ENCODE assay signal across 10 cellular contexts in genomic region chr19:958967-959685, GRCh38. TPM values are rescaled to one million over a fixed set of nuclear protein-coding genes. Genes with fewer than 3 reads are reported as not detected.
DNase-seq lines count a peak whose midpoint lies in the region; ATAC-seq, FAIRE-seq and TF ChIP-seq lines count a peak whose summit lies in the region.
"Had no signal": no experiment of that assay in that cellular context is flagged by ENCODE, and none has a peak within 500 bp of the region (broad histone marks: within the 10 kb centered on the region; RNA-seq: fewer than 3 reads in every experiment).

No MANE protein-coding gene starts in this region.

- H3K4me1 Mint-ChIP-seq in activated CD4-positive, alpha-beta T cell treated with anti-CD3 and anti-CD28 coated beads for 36 hours: peaks cover 4% of the 10 kb centered on the region
- peaks cover 11% of the 10 kb centered on the region for H3K4me1 Mint-ChIP-seq in activated CD4-positive, alpha-beta memory T cell treated with anti-CD3 and anti-CD28 coated beads, Interleukin-2, amount 10 ng/mL, durations not matched to agents 7 days and 5 days

- H3K4me2 ChIP-seq in keratinocyte (ENCODE audit: control insufficient read depth, extremely low read depth, insufficient read depth, low read depth, low read length): no peak overlapping the region

- peaks cover 4% of the 10 kb centered on the region for H4K20me1 ChIP-seq in keratinocyte (ENCODE audit: control insufficient read depth, extremely low read depth, insufficient read depth, low read length)

- CTCF ChIA-PET in activated CD4-positive, alpha-beta T cell treated with anti-CD3 and anti-CD28 coated beads for 36 hours (lab: Charles Lee): interaction anchor here (0.7 kb wide), 1 partner anchor 61 kb away, joined by 3 read pairs; no protein-coding TSS in a partner anchor
- CTCF ChIA-PET in activated CD4-positive, alpha-beta memory T cell treated with anti-CD3 and anti-CD28 coated beads, Interleukin-2, amount 10 ng/mL, durations not matched to agents 7 days and 5 days (lab: Charles Lee): no interaction called here

- H3K9me3 ChIP-seq in keratinocyte (ENCODE audit: control insufficient read depth, low read depth, low read length): no peaks in the 10 kb centered on the region

- no peak overlapping the region for H3K27ac ChIP-seq in keratinocyte (ENCODE audit: control insufficient read depth, insufficient read depth, low read length)

- intact Hi-C loops in activated CD4-positive, alpha-beta T cell treated with anti-CD3 and anti-CD28 coated beads for 36 hours (cut with DNase I, micrococcal nuclease): no loop called here

- no peaks in the 10 kb centered on the region for H3K9me1 ChIP-seq in keratinocyte (ENCODE audit: control insufficient read depth, extremely low read depth, insufficient read depth, low read length)

- H3K9ac ChIP-seq in keratinocyte (ENCODE audit: control insufficient read depth, extremely low read depth, insufficient read depth, low read length): no peak overlapping the region

- H3K79me2 ChIP-seq in keratinocyte (ENCODE audit: control insufficient read depth, insufficient read depth, low read length): no peaks in the 10 kb centered on the region

- peak; percentile 93 for ATAC-seq in activated CD4-positive, alpha-beta T cell treated with anti-CD3 and anti-CD28 coated beads for 36 hours

- DNase-seq in activated CD4-positive, alpha-beta T cell treated with anti-CD3 and anti-CD28 coated beads for 36 hours: peak; percentile 77
- DNase-seq in activated CD4-positive, alpha-beta T cell treated with anti-CD3 and anti-CD28 coated beads for 1 hour: no peak
- DNase-seq in activated CD4-positive, alpha-beta memory T cell treated with anti-CD3 and anti-CD28 coated beads, Interleukin-2, amount 10 ng/mL, durations not matched to agents 7 days and 5 days: peak; percentile 31
- DNase-seq in keratinocyte (ENCODE audit: low read depth, low spot score) (no peak), NCI-H69 (lab: John Stamatoyannopoulos, UW) (no peak), GOT3 (lab: John Stamatoyannopoulos, UW) (no peak), NCI-H345 treated with DMSO at 0.1 percent for 48 hours (lab: John Stamatoyannopoulos, UW; ENCODE audit: unreplicated experiment) (no peak)
- peak; percentile 33 to 37 for DNase-seq in stimulated activated CD8-positive, alpha-beta memory T cell treated with anti-CD3 and anti-CD28 coated beads, Interleukin-2, amount 100 ng/mL, for 48 hours (ENCODE audit: low read depth in 2 of 2)
- DNase-seq: ACHN, midbrain had no signal

- peak; percentile 46 for FAIRE-seq in keratinocyte (lab: Jason Lieb, UNC)

- POLR2A ChIA-PET in activated CD4-positive, alpha-beta T cell treated with anti-CD3 and anti-CD28 coated beads for 36 hours (lab: Charles Lee): no interaction called here
- POLR2A ChIA-PET in activated CD4-positive, alpha-beta memory T cell treated with anti-CD3 and anti-CD28 coated beads, Interleukin-2, amount 10 ng/mL, durations not matched to agents 7 days and 5 days (lab: Charles Lee): no interaction called here

- no peaks in the 10 kb centered on the region for H3K27me3 Mint-ChIP-seq in activated CD4-positive, alpha-beta T cell treated with anti-CD3 and anti-CD28 coated beads for 36 hours
- no peaks in the 10 kb centered on the region for H3K27me3 Mint-ChIP-seq in activated CD4-positive, alpha-beta memory T cell treated with anti-CD3 and anti-CD28 coated beads, Interleukin-2, amount 10 ng/mL, durations not matched to agents 7 days and 5 days

- H3K27me3 ChIP-seq in keratinocyte (ENCODE audit: control insufficient read depth, extremely low read depth, insufficient read depth, low read length): no peaks in the 10 kb centered on the region

- peak overlapping the region; percentile 30 for H3K4me3 Mint-ChIP-seq in activated CD4-positive, alpha-beta T cell treated with anti-CD3 and anti-CD28 coated beads for 36 hours
- no peak overlapping the region for H3K4me3 Mint-ChIP-seq in activated CD4-positive, alpha-beta memory T cell treated with anti-CD3 and anti-CD28 coated beads, Interleukin-2, amount 10 ng/mL, durations not matched to agents 7 days and 5 days

- no peaks in the 10 kb centered on the region for H3K36me3 ChIP-seq in keratinocyte (ENCODE audit: control insufficient read depth in 2 of 2, extremely low read depth in 1 of 2, insufficient read depth in 2 of 2, low read length in 2 of 2)

- no peak for TF ChIP-seq CTCF in keratinocyte (optimal IDR thresholded peaks at IDR 0.05 in 1 of 3, IDR thresholded peaks at IDR 0.05 in 1 of 3, conservative IDR thresholded peaks at IDR 0.05 in 1 of 3; ENCODE audit: extremely low read depth in 1 of 3, insufficient read depth in 2 of 3, low read length in 3 of 3)

- no peak overlapping the region for H2AFZ ChIP-seq in keratinocyte (ENCODE audit: control insufficient read depth, low read length)

- dilution Hi-C loops in keratinocyte (cut with MboI; ENCODE audit: extremely low pct_ligation_motif_present, low sequenced_read_pairs): no loop called here

- peaks cover 3% of the 10 kb centered on the region for H3K36me3 Mint-ChIP-seq in activated CD4-positive, alpha-beta T cell treated with anti-CD3 and anti-CD28 coated beads for 36 hours (ENCODE audit: low read depth)
- peaks cover 13% of the 10 kb centered on the region for H3K36me3 Mint-ChIP-seq in activated CD4-positive, alpha-beta memory T cell treated with anti-CD3 and anti-CD28 coated beads, Interleukin-2, amount 10 ng/mL, durations not matched to agents 7 days and 5 days (ENCODE audit: low read depth)

- no peak overlapping the region for H3K4me3 ChIP-seq in keratinocyte (ENCODE audit: control insufficient read depth in 2 of 3, extremely low read depth in 1 of 3, insufficient read depth in 2 of 3, low read depth in 1 of 3, low read length in 3 of 3)

- H3K4me1 ChIP-seq in keratinocyte (ENCODE audit: control insufficient read depth, extremely low read depth, insufficient read depth, low read length): peaks cover 5% of the 10 kb centered on the region

- peak overlapping the region; percentile 67 for H3K27ac Mint-ChIP-seq in activated CD4-positive, alpha-beta T cell treated with anti-CD3 and anti-CD28 coated beads for 36 hours
- peak overlapping the region; percentile 47 for H3K27ac Mint-ChIP-seq in activated CD4-positive, alpha-beta memory T cell treated with anti-CD3 and anti-CD28 coated beads, Interleukin-2, amount 10 ng/mL, durations not matched to agents 7 days and 5 days

- no peaks in the 10 kb centered on the region for H3K9me3 Mint-ChIP-seq in activated CD4-positive, alpha-beta T cell treated with anti-CD3 and anti-CD28 coated beads for 36 hours (ENCODE audit: low read depth)
- peaks cover 1% of the 10 kb centered on the region for H3K9me3 Mint-ChIP-seq in activated CD4-positive, alpha-beta memory T cell treated with anti-CD3 and anti-CD28 coated beads, Interleukin-2, amount 10 ng/mL, durations not matched to agents 7 days and 5 days

RNA-seq across cellular contexts. Expression of gene WDR18, which starts 25.0 kb away (rescaled TPM):
- 10 to 100 TPM; 71.6 to 87.8 TPM for total RNA-seq in activated CD4-positive, alpha-beta T cell treated with anti-CD3 and anti-CD28 coated beads for 36 hours
- 10 to 100 TPM; 42.0 to 44.3 TPM for total RNA-seq in activated CD4-positive, alpha-beta memory T cell treated with anti-CD3 and anti-CD28 coated beads, Interleukin-2, amount 10 ng/mL, durations not matched to agents 7 days and 5 days
- 26.3 to 48.7 TPM (median 38.3 TPM) in 3 replicates for polyA plus RNA-seq in keratinocyte
- 12.4 TPM for polyA plus RNA-seq in keratinocyte (2011; ENCODE audit: low read depth)
- polyA plus RNA-seq in keratinocyte (2011; cell fraction: cytosol; rRNA removed): 22.3 and 60.9 TPM in 2 replicates
- 33.2 and 50.6 TPM in 2 replicates for polyA plus RNA-seq in keratinocyte (2011; cell fraction: nucleus; rRNA removed)
- 39.8 and 64.6 TPM in 2 replicates for polyA plus RNA-seq in keratinocyte (2012; ENCODE audit: low replicate concordance)
- polyA minus RNA-seq in keratinocyte: 33.9 to 81.4 TPM (median 40.9 TPM) in 3 replicates
- 112 TPM for polyA minus RNA-seq in keratinocyte (2011; cell fraction: cytosol; rRNA and poly(A)+ RNA removed)
- polyA minus RNA-seq in keratinocyte (2011; cell fraction: nucleus; rRNA and poly(A)+ RNA removed): 33.0 and 40.4 TPM in 2 replicates

RNA-seq across cellular contexts. Expression of gene ARID3A, which starts 33.3 kb away (rescaled TPM):
- total RNA-seq in activated CD4-positive, alpha-beta T cell treated with anti-CD3 and anti-CD28 coated beads for 36 hours: 10 to 100 TPM; 25.1 to 36.0 TPM
- total RNA-seq in activated CD4-positive, alpha-beta memory T cell treated with anti-CD3 and anti-CD28 coated beads, Interleukin-2, amount 10 ng/mL, durations not matched to agents 7 days and 5 days: 10 to 100 TPM; 32.4 to 34.0 TPM
- 2.6 to 3.4 TPM (median 3.1 TPM) in 3 replicates for polyA plus RNA-seq in keratinocyte
- 2.9 TPM for polyA plus RNA-seq in keratinocyte (2011; ENCODE audit: low read depth)
- polyA plus RNA-seq in keratinocyte (2011; cell fraction: cytosol; rRNA removed): 2.4 and 3.7 TPM in 2 replicates
- 6.7 and 7.0 TPM in 2 replicates for polyA plus RNA-seq in keratinocyte (2011; cell fraction: nucleus; rRNA removed)
- 2.8 and 5.1 TPM in 2 replicates for polyA plus RNA-seq in keratinocyte (2012; ENCODE audit: low replicate concordance)
- 4.9 to 31.0 TPM (median 10.5 TPM) in 3 replicates for polyA minus RNA-seq in keratinocyte
- polyA minus RNA-seq in keratinocyte (2011; cell fraction: cytosol; rRNA and poly(A)+ RNA removed): 14.2 TPM
- polyA minus RNA-seq in keratinocyte (2011; cell fraction: nucleus; rRNA and poly(A)+ RNA removed): 6.9 and 15.6 TPM in 2 replicates

RNA-seq across cellular contexts. Expression of gene GRIN3B, which starts 41.1 kb away (rescaled TPM):
- under 1 TPM in 1 of 2 experiments, not detected in 1; 0.09 TPM for total RNA-seq in activated CD4-positive, alpha-beta T cell treated with anti-CD3 and anti-CD28 coated beads for 36 hours
- under 1 TPM in 1 of 2 experiments, not detected in 1; 0.08 TPM for total RNA-seq in activated CD4-positive, alpha-beta memory T cell treated with anti-CD3 and anti-CD28 coated beads, Interleukin-2, amount 10 ng/mL, durations not matched to agents 7 days and 5 days
- 0.20 to 1.9 TPM (median 0.84 TPM) in 3 replicates for polyA plus RNA-seq in keratinocyte
- 0.12 TPM for polyA plus RNA-seq in keratinocyte (2011; ENCODE audit: low read depth)
- polyA plus RNA-seq in keratinocyte (2011; cell fraction: cytosol; rRNA removed): 0.11 and 0.79 TPM in 2 replicates
- 2.7 and 8.4 TPM in 2 replicates for polyA plus RNA-seq in keratinocyte (2011; cell fraction: nucleus; rRNA removed)
- 0.76 and 0.95 TPM in 2 replicates for polyA plus RNA-seq in keratinocyte (2012; ENCODE audit: low replicate concordance)
- polyA minus RNA-seq in keratinocyte: 0.22 to 1.5 TPM (median 0.56 TPM) in 3 replicates
- 2.5 TPM for polyA minus RNA-seq in keratinocyte (2011; cell fraction: cytosol; rRNA and poly(A)+ RNA removed)
- 3.4 TPM in 2 replicates for polyA minus RNA-seq in keratinocyte (2011; cell fraction: nucleus; rRNA and poly(A)+ RNA removed)

RNA-seq across cellular contexts. Expression of gene KISS1R, which starts 42.0 kb away (rescaled TPM):
- 10 to 100 TPM; 14.3 to 18.4 TPM for total RNA-seq in activated CD4-positive, alpha-beta T cell treated with anti-CD3 and anti-CD28 coated beads for 36 hours
- total RNA-seq in activated CD4-positive, alpha-beta memory T cell treated with anti-CD3 and anti-CD28 coated beads, Interleukin-2, amount 10 ng/mL, durations not matched to agents 7 days and 5 days: 1 to 10 TPM; 1.8 to 2.3 TPM
- polyA plus RNA-seq in keratinocyte: not detected in 3 replicates
- polyA plus RNA-seq in keratinocyte (2011; ENCODE audit: low read depth): not detected
- not detected in 2 replicates for polyA plus RNA-seq in keratinocyte (2011; cell fraction: cytosol; rRNA removed)
- polyA plus RNA-seq in keratinocyte (2011; cell fraction: nucleus; rRNA removed): not detected in 2 replicates
- polyA plus RNA-seq in keratinocyte (2012; ENCODE audit: low replicate concordance): not detected in 2 replicates
- polyA minus RNA-seq in keratinocyte: not detected in 3 replicates
- polyA minus RNA-seq in keratinocyte (2011; cell fraction: cytosol; rRNA and poly(A)+ RNA removed): not detected
- not detected in 2 replicates for polyA minus RNA-seq in keratinocyte (2011; cell fraction: nucleus; rRNA and poly(A)+ RNA removed)

RNA-seq across cellular contexts. Expression of gene R3HDM4, which starts 46.1 kb away (rescaled TPM):
- 10 to 100 TPM; 73.7 to 83.3 TPM for total RNA-seq in activated CD4-positive, alpha-beta T cell treated with anti-CD3 and anti-CD28 coated beads for 36 hours
- total RNA-seq in activated CD4-positive, alpha-beta memory T cell treated with anti-CD3 and anti-CD28 coated beads, Interleukin-2, amount 10 ng/mL, durations not matched to agents 7 days and 5 days: 100 to 1,000 TPM; 111 to 116 TPM
- 33.5 to 48.0 TPM (median 47.9 TPM) in 3 replicates for polyA plus RNA-seq in keratinocyte
- 8.9 TPM for polyA plus RNA-seq in keratinocyte (2011; ENCODE audit: low read depth)
- polyA plus RNA-seq in keratinocyte (2011; cell fraction: cytosol; rRNA removed): 29.4 and 48.9 TPM in 2 replicates
- 41.7 and 60.5 TPM in 2 replicates for polyA plus RNA-seq in keratinocyte (2011; cell fraction: nucleus; rRNA removed)
- polyA plus RNA-seq in keratinocyte (2012; ENCODE audit: low replicate concordance): 49.5 and 55.4 TPM in 2 replicates
- 18.7 to 45.3 TPM (median 35.7 TPM) in 3 replicates for polyA minus RNA-seq in keratinocyte
- polyA minus RNA-seq in keratinocyte (2011; cell fraction: cytosol; rRNA and poly(A)+ RNA removed): 58.3 TPM
- polyA minus RNA-seq in keratinocyte (2011; cell fraction: nucleus; rRNA and poly(A)+ RNA removed): 17.5 and 19.2 TPM in 2 replicates

Comparison
In these comparisons a context has a peak if more than half of its experiments do, and no peak if none do; other contexts are left out.
1. DNase-seq: peak in activated CD4-positive, alpha-beta T cell treated with anti-CD3 and anti-CD28 coated beads for 36 hours (single experiment), activated CD4-positive, alpha-beta memory T cell treated with anti-CD3 and anti-CD28 coated beads, Interleukin-2, amount 10 ng/mL, durations not matched to agents 7 days and 5 days (single experiment) and stimulated activated CD8-positive, alpha-beta memory T cell treated with anti-CD3 and anti-CD28 coated beads, Interleukin-2, amount 100 ng/mL, for 48 hours (2 of 2); none in activated CD4-positive, alpha-beta T cell treated with anti-CD3 and anti-CD28 coated beads for 1 hour (single experiment), keratinocyte (single experiment), NCI-H69 (single experiment), GOT3 (single experiment) and NCI-H345 treated with DMSO at 0.1 percent for 48 hours (single experiment).